ENCODE assay signal across 1 cellular context in genomic region chr3:186807231-186807630, GRCh38.
TF ChIP-seq lines count a peak whose summit lies in the region.

No MANE protein-coding gene starts in this region.

TF ChIP-seq in GM12878, 131 proteins besides CTCF, POLR2A, EP300 and RAD21:
- TF ChIP-seq MTA3 (IDR thresholded peaks at IDR 0.05; ENCODE audit: borderline replicate concordance, low read length): no peak
- no peak for TF ChIP-seq MYB (IDR thresholded peaks at IDR 0.05; ENCODE audit: borderline replicate concordance, low read depth, low read length)
- no peak for TF ChIP-seq MEF2B (IDR thresholded peaks at IDR 0.05; ENCODE audit: partially characterized antibody, poor library complexity, severe bottlenecking)
- no peak for TF ChIP-seq ZNF24 (IDR thresholded peaks at IDR 0.05)
- 0 out of 2 replicates have a peak, but pooled peaks have one; percentile 13 for TF ChIP-seq SPI1 (IDR thresholded peaks at IDR 0.05; ENCODE audit: borderline replicate concordance, insufficient read depth, low read depth, low read length)
- no peak for TF ChIP-seq NFYA (IDR thresholded peaks at IDR 0.05; ENCODE audit: borderline replicate concordance, low read depth, low read length)
- no peak for TF ChIP-seq GABPA (IDR thresholded peaks at IDR 0.05; ENCODE audit: low read depth)
- TF ChIP-seq PAX8 (IDR thresholded peaks at IDR 0.05): no peak
- no peak for TF ChIP-seq BRCA1 (IDR thresholded peaks at IDR 0.05; ENCODE audit: low read depth, low read length)
